ENCODE assay signal across 8 cellular contexts in the genomic region with DNA sequence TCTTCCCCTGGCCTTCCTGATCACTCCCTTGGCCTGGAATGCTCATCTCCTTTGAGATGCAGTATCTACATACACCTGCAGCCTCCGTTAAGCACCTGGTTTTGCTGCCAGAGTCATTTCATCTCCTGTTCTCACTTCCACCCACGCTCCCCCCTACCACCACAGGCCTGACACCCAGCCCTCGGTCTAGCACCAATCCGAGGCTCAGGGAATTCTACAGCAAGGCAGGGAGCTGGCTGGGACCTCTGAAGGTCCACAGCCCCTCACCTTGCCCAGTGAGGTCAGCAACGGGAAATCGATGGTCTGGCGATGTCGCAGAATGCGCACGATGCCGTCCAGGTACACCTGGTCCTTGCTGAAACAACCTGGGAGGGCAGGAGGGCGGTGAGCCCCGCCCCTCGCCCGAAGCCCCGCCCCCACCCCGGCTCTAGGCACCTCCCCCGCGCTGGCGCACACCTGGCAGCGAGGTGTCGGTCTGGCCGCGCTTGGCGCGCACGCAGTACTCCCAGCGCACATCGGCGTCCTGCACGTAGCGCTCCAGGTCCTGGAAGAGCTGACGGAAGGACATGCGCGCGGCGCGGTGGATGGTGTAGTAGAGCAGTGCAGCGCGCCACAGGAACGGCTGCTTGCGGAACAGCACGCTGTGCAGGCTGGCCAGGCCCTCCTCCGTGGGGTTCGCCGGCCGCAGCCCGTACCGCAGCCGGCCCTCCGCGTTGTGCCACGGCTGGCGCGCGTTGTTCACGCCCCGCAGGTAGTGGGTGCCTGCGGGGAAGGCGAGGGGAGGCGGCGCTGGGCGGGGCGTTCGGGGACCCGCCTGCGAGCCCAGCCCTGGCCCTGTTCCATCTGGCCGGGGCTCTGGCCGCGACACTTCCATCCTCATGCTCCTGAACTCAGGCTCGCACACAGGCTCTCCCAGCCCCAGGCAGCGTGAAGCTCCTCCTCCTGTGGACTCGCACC. TPM values are rescaled to one million over a fixed set of nuclear protein-coding genes. Genes with fewer than 3 reads are reported as not detected.
DNase-seq lines count a peak whose midpoint lies in the region; ATAC-seq, FAIRE-seq and TF ChIP-seq lines count a peak whose summit lies in the region.

No MANE protein-coding gene starts in this region.

- no peaks in the 10 kb centered on the region for H3K36me3 ChIP-seq in neutrophil

- ATAC-seq in HG03520 (IDR thresholded peaks at IDR 0.05; ENCODE audit: unreplicated experiment) (no peak), GM19463 (IDR thresholded peaks at IDR 0.05; ENCODE audit: unreplicated experiment) (no peak)

- peak; percentile 60 for FAIRE-seq in GM12892 (lab: Jason Lieb, UNC)

- H3K4me3 ChIP-seq in fibroblast of the aortic adventitia (ENCODE audit: low read depth, low read length) (peak overlapping the region; percentile 40), neutrophil (ENCODE audit: low read depth in 1 of 2, low read length in 1 of 2) (peak overlapping the region; percentile 27 to 59)

- DNase-seq in GM12892 (ENCODE audit: insufficient read length) (peak; percentile 69), NCI-H2196 treated with DMSO at 0.1 percent for 48 hours (lab: John Stamatoyannopoulos, UW; ENCODE audit: unreplicated experiment) (peak; percentile 57), fibroblast of the aortic adventitia (ENCODE audit: low read depth) (no peak), OCI-M2 (lab: John Stamatoyannopoulos, UW; ENCODE audit: unreplicated experiment) (no peak)
- peak; percentile 57 for DNase-seq in activated effector memory CD4-positive, alpha-beta T cell treated with Interleukin-2 at 50 U/mL for 16 hours

- H3K4me1 ChIP-seq in neutrophil (ENCODE audit: control insufficient read depth in 1 of 2, insufficient read depth in 1 of 2, low read depth in 1 of 2, low read length in 1 of 2) = peaks cover 27 to 29% of the 10 kb centered on the region in 2 experiments

- H3K27me3 ChIP-seq in neutrophil = peaks cover 67% of the 10 kb centered on the region

- no peaks in the 10 kb centered on the region for H3K9me3 ChIP-seq in neutrophil

- TF ChIP-seq CTCF in fibroblast of the aortic adventitia (IDR thresholded peaks at IDR 0.05; ENCODE audit: insufficient read depth, low read length) = peak; percentile 26
- TF ChIP-seq CTCF in neutrophil (IDR thresholded peaks at IDR 0.05) = peak; percentile 17

- no peak overlapping the region for H3K27ac ChIP-seq in neutrophil

- no peak for TF ChIP-seq POLR2A in GM12892 (IDR thresholded peaks at IDR 0.05; ENCODE audit: low read depth, low read length)

RNA-seq across cellular contexts. Expression of a gene that starts 5.7 kb away (rescaled TPM):
- 25.5 TPM for polyA plus RNA-seq in GM12892 (2012; ENCODE audit: missing spikeins)
- 8.6 and 9.9 TPM in 2 replicates for total RNA-seq in fibroblast of the aortic adventitia (ENCODE audit: low replicate concordance)

RNA-seq across cellular contexts. Expression of a gene that starts 7.7 kb away (rescaled TPM):
- polyA plus RNA-seq in GM12892 (2012; ENCODE audit: missing spikeins) = 30.6 TPM
- 10.1 and 27.1 TPM in 2 replicates for total RNA-seq in fibroblast of the aortic adventitia (ENCODE audit: low replicate concordance)

RNA-seq across cellular contexts. Expression of a gene that starts 11.9 kb away (rescaled TPM):
- not detected for polyA plus RNA-seq in GM12892 (2012; ENCODE audit: missing spikeins)
- total RNA-seq in fibroblast of the aortic adventitia (ENCODE audit: low replicate concordance) = 0.98 TPM in 1 of 2 replicates, not detected in the other

RNA-seq across cellular contexts. Expression of a gene that starts 13.5 kb away (rescaled TPM):
- 39.9 TPM for polyA plus RNA-seq in GM12892 (2012; ENCODE audit: missing spikeins)
- 6.4 and 17.9 TPM in 2 replicates for total RNA-seq in fibroblast of the aortic adventitia (ENCODE audit: low replicate concordance)

RNA-seq across cellular contexts. Expression of a gene that starts 13.9 kb away (rescaled TPM):
- polyA plus RNA-seq in GM12892 (2012; ENCODE audit: missing spikeins) = 56.2 TPM
- 31.9 and 47.5 TPM in 2 replicates for total RNA-seq in fibroblast of the aortic adventitia (ENCODE audit: low replicate concordance)

Comparison
In these comparisons a context has a peak if more than half of its experiments do, and no peak if none do; other contexts are left out.
1. DNase-seq: peak in GM12892 (single experiment), NCI-H2196 treated with DMSO at 0.1 percent for 48 hours (single experiment) and activated effector memory CD4-positive, alpha-beta T cell treated with Interleukin-2 at 50 U/mL for 16 hours (single experiment); none in fibroblast of the aortic adventitia (single experiment) and OCI-M2 (single experiment).